Comparison of ENCODE assay signal across 11 cellular contexts in genomic region chr13:93309886-93310520, GRCh38.
DNase-seq lines count a peak whose midpoint lies in the region; ATAC-seq lines count a peak whose summit lies in the region.
"Had no signal": no experiment of that assay in that cellular context is flagged by ENCODE, and none has a peak within 500 bp of the region (broad histone marks: within the 10 kb centered on the region; RNA-seq: fewer than 3 reads in every experiment).

No MANE protein-coding gene starts in this region.

- peak; percentile 21 for DNase-seq in NCI-H2227 (lab: John Stamatoyannopoulos, UW; ENCODE audit: unreplicated experiment)
- no peak for DNase-seq in NCI-H2227 treated with DMSO at 0.1 percent for 48 hours (lab: John Stamatoyannopoulos, UW)
- DNase-seq in astrocyte of the hippocampus (ENCODE audit: low read depth, low spot score) = peak; percentile 84
- DNase-seq in iris pigment epithelial cell (ENCODE audit: low read depth) = peak; percentile 90
- peak; percentile 27 for DNase-seq in superior temporal gyrus (ENCODE audit: extremely low spot score)
- DNase-seq in DMS114 treated with DMSO at 0.1 percent for 48 hours (lab: John Stamatoyannopoulos, UW; ENCODE audit: unreplicated experiment) = no peak
- DNase-seq: NCI-H510A; stimulated activated CD4-positive, alpha-beta T cell treated with anti-CD3 and anti-CD28 coated beads, Interleukin-12 subunit alpha, Interleukin-12 subunit beta, amount 100 ng/mL, for 4 hours; stimulated activated naive CD4-positive, alpha-beta T cell had no signal

- ATAC-seq in GM18861 (IDR thresholded peaks at IDR 0.05; ENCODE audit: unreplicated experiment) = no peak
- no peak for ATAC-seq in GM21619 (IDR thresholded peaks at IDR 0.05; ENCODE audit: unreplicated experiment)

Comparison
In these comparisons a context has a peak if more than half of its experiments do, and no peak if none do; other contexts are left out.
1. DNase-seq: peak in NCI-H2227 (single experiment), astrocyte of the hippocampus (single experiment), iris pigment epithelial cell (single experiment) and superior temporal gyrus (single experiment); none in NCI-H2227 treated with DMSO at 0.1 percent for 48 hours (single experiment) and DMS114 treated with DMSO at 0.1 percent for 48 hours (single experiment).